Comparison of ENCODE assay signal across 1 cellular context in the genomic region with DNA sequence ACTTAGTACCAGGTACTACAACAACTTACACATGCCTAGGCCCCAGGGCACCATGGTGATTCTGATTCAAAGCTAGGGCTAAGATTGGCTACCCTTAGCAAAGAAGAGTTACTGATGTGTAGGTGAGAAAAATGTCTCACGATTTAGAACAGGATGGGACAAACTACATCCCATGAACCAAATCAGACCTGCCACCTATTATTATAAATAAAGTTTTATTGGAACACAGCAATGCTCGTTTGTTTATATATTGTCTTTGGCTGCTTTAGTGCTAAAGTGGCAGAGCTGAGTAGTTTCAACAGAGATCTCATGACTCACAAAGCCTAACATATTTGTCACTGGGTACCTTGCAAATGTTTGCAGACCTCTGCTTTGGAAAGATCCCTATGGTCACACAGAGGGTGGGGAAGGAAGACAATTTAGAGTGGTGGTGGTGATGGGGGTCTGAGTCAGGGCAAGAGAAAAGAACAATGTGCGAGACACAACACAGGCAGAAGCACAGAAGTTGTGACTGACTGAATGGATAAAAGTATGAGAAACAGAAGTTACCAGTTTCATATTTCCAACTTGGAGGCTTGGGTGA.
TF ChIP-seq lines count a peak whose summit lies in the region.

No MANE protein-coding gene starts in this region.

TF ChIP-seq in HCT116, 20 proteins besides CTCF, POLR2A, EP300 and RAD21 (continued from another document):
- TF ChIP-seq, protein P1, sequence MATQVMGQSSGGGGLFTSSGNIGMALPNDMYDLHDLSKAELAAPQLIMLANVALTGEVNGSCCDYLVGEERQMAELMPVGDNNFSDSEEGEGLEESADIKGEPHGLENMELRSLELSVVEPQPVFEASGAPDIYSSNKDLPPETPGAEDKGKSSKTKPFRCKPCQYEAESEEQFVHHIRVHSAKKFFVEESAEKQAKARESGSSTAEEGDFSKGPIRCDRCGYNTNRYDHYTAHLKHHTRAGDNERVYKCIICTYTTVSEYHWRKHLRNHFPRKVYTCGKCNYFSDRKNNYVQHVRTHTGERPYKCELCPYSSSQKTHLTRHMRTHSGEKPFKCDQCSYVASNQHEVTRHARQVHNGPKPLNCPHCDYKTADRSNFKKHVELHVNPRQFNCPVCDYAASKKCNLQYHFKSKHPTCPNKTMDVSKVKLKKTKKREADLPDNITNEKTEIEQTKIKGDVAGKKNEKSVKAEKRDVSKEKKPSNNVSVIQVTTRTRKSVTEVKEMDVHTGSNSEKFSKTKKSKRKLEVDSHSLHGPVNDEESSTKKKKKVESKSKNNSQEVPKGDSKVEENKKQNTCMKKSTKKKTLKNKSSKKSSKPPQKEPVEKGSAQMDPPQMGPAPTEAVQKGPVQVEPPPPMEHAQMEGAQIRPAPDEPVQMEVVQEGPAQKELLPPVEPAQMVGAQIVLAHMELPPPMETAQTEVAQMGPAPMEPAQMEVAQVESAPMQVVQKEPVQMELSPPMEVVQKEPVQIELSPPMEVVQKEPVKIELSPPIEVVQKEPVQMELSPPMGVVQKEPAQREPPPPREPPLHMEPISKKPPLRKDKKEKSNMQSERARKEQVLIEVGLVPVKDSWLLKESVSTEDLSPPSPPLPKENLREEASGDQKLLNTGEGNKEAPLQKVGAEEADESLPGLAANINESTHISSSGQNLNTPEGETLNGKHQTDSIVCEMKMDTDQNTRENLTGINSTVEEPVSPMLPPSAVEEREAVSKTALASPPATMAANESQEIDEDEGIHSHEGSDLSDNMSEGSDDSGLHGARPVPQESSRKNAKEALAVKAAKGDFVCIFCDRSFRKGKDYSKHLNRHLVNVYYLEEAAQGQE (IDR thresholded peaks at IDR 0.05; ENCODE audit: low read depth) = no peak
- TF ChIP-seq EGR1 (IDR thresholded peaks at IDR 0.05; ENCODE audit: low read depth) = no peak
TF ChIP-seq in HCT116: peak in this region for 0.
